Comparison of ENCODE assay signal across 1 cellular context in genomic region chr19:17830567-17831418, GRCh38.
TF ChIP-seq lines count a peak whose summit lies in the region.

No MANE protein-coding gene starts in this region.

TF ChIP-seq in A549, 52 proteins besides CTCF, POLR2A, EP300 and RAD21 (continued from another document):
- TF ChIP-seq TFCP2L1 (CRISPR knock-in tag; IDR thresholded peaks at IDR 0.05) = no peak
- TF ChIP-seq CBX8 (IDR thresholded peaks at IDR 0.05) = no peak
- no peak for TF ChIP-seq RNF2 (IDR thresholded peaks at IDR 0.05; ENCODE audit: borderline replicate concordance, low read depth)
- no peak for TF ChIP-seq HDAC2 (IDR thresholded peaks at IDR 0.05)
